In genomic region chr3:194657439-194657838, GRCh38 we compare ENCODE assay signal across 18 cellular contexts. TPM values are rescaled to one million over a fixed set of nuclear protein-coding genes. Genes with fewer than 3 reads are reported as not detected.
DNase-seq lines count a peak whose midpoint lies in the region; ATAC-seq, FAIRE-seq and TF ChIP-seq lines count a peak whose summit lies in the region.
"Had no signal": no experiment of that assay in that cellular context is flagged by ENCODE, and none has a peak within 500 bp of the region (broad histone marks: within the 10 kb centered on the region; RNA-seq: fewer than 3 reads in every experiment).

No MANE protein-coding gene starts in this region.

- H3K27ac Mint-ChIP-seq in endothelial cell (ENCODE audit: unreplicated experiment) = peak overlapping the region; percentile 84

- H3K27me3 ChIP-seq in small intestine (ENCODE audit: control insufficient read depth in 2 of 2, insufficient read depth in 2 of 2, low read length in 2 of 2) = no peaks in the 10 kb centered on the region
- no peaks in the 10 kb centered on the region for H3K27me3 ChIP-seq in body of pancreas
- no peaks in the 10 kb centered on the region for H3K27me3 ChIP-seq in esophagus muscularis mucosa
- H3K27me3 ChIP-seq: BE2C, Peyer's patch, SJSA1 had no signal

- no peak for TF ChIP-seq CTCF in endothelial cell (IDR thresholded peaks at IDR 0.05; ENCODE audit: unreplicated experiment)
- TF ChIP-seq CTCF in body of pancreas (IDR thresholded peaks at IDR 0.05) = no peak
- no peak for TF ChIP-seq CTCF in esophagus muscularis mucosa (IDR thresholded peaks at IDR 0.05)

- 76 to 92% (median 80%) methylated on average over 7 of the region's 7 CpGs for WGBS in small intestine, 3 donors
- WGBS in body of pancreas, 2 donors = 78 to 82% methylated on average over 7 of the region's 7 CpGs
- WGBS in esophagus muscularis mucosa = 90% methylated on average over 7 of the region's 7 CpGs

- intact Hi-C loops in body of pancreas (cut with DNase I) (no loop called here), esophagus muscularis mucosa (cut with DNase I) (no loop called here)

- H3K36me3 ChIP-seq in small intestine (ENCODE audit: control insufficient read depth in 2 of 2, insufficient read depth in 2 of 2, low read length in 2 of 2) = peaks cover 6 to 20% of the 10 kb centered on the region in 2 donors
- peaks cover 0 to 13% of the 10 kb centered on the region in 2 donors for H3K36me3 ChIP-seq in body of pancreas (replicated peaks in 1 of 2; ENCODE audit: insufficient read depth in 1 of 2, low read depth in 2 of 2)
- H3K36me3 ChIP-seq in esophagus muscularis mucosa = peaks cover 44 to 83% (median 63%) of the 10 kb centered on the region in 4 donors

- peaks cover 24% of the 10 kb centered on the region for H3K36me3 Mint-ChIP-seq in endothelial cell (ENCODE audit: low read depth, unreplicated experiment)

- H3K27me3 Mint-ChIP-seq in endothelial cell (ENCODE audit: unreplicated experiment) = no peaks in the 10 kb centered on the region

- FAIRE-seq in H54 (lab: Jason Lieb, UNC) (peak; percentile 6), small intestine (lab: Jason Lieb, UNC) (no peak)

- no peak overlapping the region for H3K4me3 ChIP-seq in small intestine (ENCODE audit: low read depth in 1 of 2, low read length in 2 of 2)
- H3K4me3 ChIP-seq in body of pancreas = no peak overlapping the region
- H3K4me3 ChIP-seq in esophagus muscularis mucosa = no peak overlapping the region
- H3K4me3 ChIP-seq: HAP-1, Peyer's patch, SJSA1 had no signal

- peaks cover 42% of the 10 kb centered on the region for H3K4me1 Mint-ChIP-seq in endothelial cell (ENCODE audit: unreplicated experiment)

- TF ChIP-seq EP300 in esophagus muscularis mucosa (IDR thresholded peaks at IDR 0.05) = no peak

- no peak overlapping the region for H3K4me3 Mint-ChIP-seq in endothelial cell (ENCODE audit: unreplicated experiment)

- no peak for TF ChIP-seq POLR2A in H54 (IDR thresholded peaks at IDR 0.05; ENCODE audit: low read depth, low read length)
- no peak for TF ChIP-seq POLR2A in body of pancreas (IDR thresholded peaks at IDR 0.05)
- no peak for TF ChIP-seq POLR2A in esophagus muscularis mucosa (IDR thresholded peaks at IDR 0.05; ENCODE audit: low read depth)

- H3K9me3 ChIP-seq in small intestine (ENCODE audit: control insufficient read depth, low read depth) (no peaks in the 10 kb centered on the region), body of pancreas (no peaks in the 10 kb centered on the region), esophagus muscularis mucosa (no peaks in the 10 kb centered on the region)
- H3K9me3 ChIP-seq: BE2C, HAP-1, Peyer's patch, SJSA1 had no signal

- no peak overlapping the region for H3K27ac ChIP-seq in small intestine (ENCODE audit: low read depth in 1 of 2, low read length in 1 of 2)
- H3K27ac ChIP-seq in body of pancreas = no peak overlapping the region
- H3K27ac ChIP-seq in esophagus muscularis mucosa (replicated peaks in 1 of 4) = no peak overlapping the region
- H3K27ac ChIP-seq: HL-60, Peyer's patch, SJSA1 had no signal

- no peak for DNase-seq in H54 (ENCODE audit: insufficient read length, low spot score)
- DNase-seq in NCI-H146 treated with DMSO at 0.1 percent for 48 hours (lab: John Stamatoyannopoulos, UW; ENCODE audit: unreplicated experiment) = peak; percentile 93
- DNase-seq in endothelial cell (ENCODE audit: low spot score) = no peak
- peak; percentile 12 for DNase-seq in small intestine
- no peak for DNase-seq in body of pancreas
- DNase-seq in esophagus muscularis mucosa (ENCODE audit: extremely low spot score) = no peak
- DNase-seq in activated CD8-positive, alpha-beta memory T cell treated with anti-CD3 and anti-CD28 coated beads, Interleukin-2, amount 50 U/mL, for 48 hours = no peak
- DNase-seq: BE2C, DMS79 treated with DMSO at 0.1 percent for 48 hours, KBM-7, NCI-H1092 treated with DMSO at 0.1 percent for 48 hours, NCI-H1694, NCI-H2171 treated with DMSO at 0.1 percent for 48 hours, NCI-H524 treated with DMSO at 0.1 percent for 48 hours, Peyer's patch had no signal

- no peaks in the 10 kb centered on the region for H3K9me3 Mint-ChIP-seq in endothelial cell (ENCODE audit: unreplicated experiment)

- H3K4me1 ChIP-seq in small intestine (ENCODE audit: control insufficient read depth in 2 of 2, insufficient read depth in 1 of 2, low read depth in 1 of 2, low read length in 1 of 2) = no peaks in the 10 kb centered on the region
- no peaks in the 10 kb centered on the region for H3K4me1 ChIP-seq in body of pancreas
- H3K4me1 ChIP-seq in esophagus muscularis mucosa = no peaks in the 10 kb centered on the region
- H3K4me1 ChIP-seq: BE2C, HAP-1, Peyer's patch had no signal

- ATAC-seq in body of pancreas = no peak

RNA-seq across cellular contexts. Expression of gene LSG1, which starts 14.6 kb away (rescaled TPM):
- 35.8 TPM for total RNA-seq in endothelial cell (ENCODE audit: unreplicated experiment)
- 10 to 100 TPM; 17.7 to 23.2 (median 20.7) TPM for polyA plus RNA-seq in small intestine
- total RNA-seq in body of pancreas = 10 to 100 TPM; 30.1 to 36.9 TPM
- 10 to 100 TPM; 19.9 to 35.0 (median 32.6) TPM for total RNA-seq in esophagus muscularis mucosa

RNA-seq across cellular contexts. Expression of gene TMEM44, which starts 24.2 kb away (rescaled TPM):
- total RNA-seq in endothelial cell (ENCODE audit: unreplicated experiment) (51.1 TPM), body of pancreas (1 to 10 TPM; 1.8 to 9.6 TPM), esophagus muscularis mucosa (10 to 100 TPM in 1 of 4 donors, 1 to 10 TPM in 3; 3.3 to 10.8 (median 9.3) TPM)
- polyA plus RNA-seq in small intestine = 10 to 100 TPM in 1 of 3 donors, 1 to 10 TPM in 2; 2.7 to 12.2 (median 3.6) TPM

RNA-seq across cellular contexts. Expression of gene FAM43A, which starts 28.2 kb away (rescaled TPM):
- total RNA-seq in endothelial cell (ENCODE audit: unreplicated experiment) (33.5 TPM), body of pancreas (1 to 10 TPM; 5.2 to 5.3 TPM), esophagus muscularis mucosa (10 to 100 TPM; 24.5 to 42.8 (median 32.5) TPM)
- polyA plus RNA-seq in small intestine = 1 to 10 TPM in 2 of 3 donors, under 1 TPM in 1; 0.45 to 9.8 (median 1.6) TPM

Comparison
In these comparisons a context has a peak if more than half of its experiments do, and no peak if none do; other contexts are left out.
1. DNase-seq: peak in NCI-H146 treated with DMSO at 0.1 percent for 48 hours (single experiment) and small intestine (single experiment); none in H54 (single experiment), endothelial cell (single experiment), body of pancreas (0 of 4), esophagus muscularis mucosa (single experiment) and activated CD8-positive, alpha-beta memory T cell treated with anti-CD3 and anti-CD28 coated beads, Interleukin-2, amount 50 U/mL, for 48 hours (single experiment).